Comparison of ENCODE assay signal across 1 cellular context in the genomic region with DNA sequence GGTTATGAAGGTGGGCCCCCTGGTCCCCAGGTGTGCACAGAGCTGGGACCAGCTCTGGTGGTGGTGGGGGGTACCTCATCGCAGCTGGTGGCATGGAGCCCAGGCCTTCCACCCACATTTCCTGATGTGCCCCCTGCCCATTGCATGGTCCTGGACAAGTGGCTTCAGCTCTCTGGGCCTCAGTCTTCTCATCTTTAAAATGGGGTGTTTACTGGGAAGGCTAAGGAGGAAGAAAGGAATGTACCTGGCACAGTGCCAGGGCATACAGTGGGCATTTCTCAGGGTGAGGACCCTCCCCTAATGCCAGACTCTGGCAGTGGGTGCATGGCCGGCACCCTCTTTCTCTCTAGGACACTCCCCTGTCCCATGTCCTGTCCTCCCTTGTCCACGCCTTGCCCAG.
TF ChIP-seq lines count a peak whose summit lies in the region.

No MANE protein-coding gene starts in this region.

TF ChIP-seq in K562, 482 proteins besides CTCF, POLR2A, EP300 and RAD21 (continued from another document):
- TF ChIP-seq, protein P1, sequence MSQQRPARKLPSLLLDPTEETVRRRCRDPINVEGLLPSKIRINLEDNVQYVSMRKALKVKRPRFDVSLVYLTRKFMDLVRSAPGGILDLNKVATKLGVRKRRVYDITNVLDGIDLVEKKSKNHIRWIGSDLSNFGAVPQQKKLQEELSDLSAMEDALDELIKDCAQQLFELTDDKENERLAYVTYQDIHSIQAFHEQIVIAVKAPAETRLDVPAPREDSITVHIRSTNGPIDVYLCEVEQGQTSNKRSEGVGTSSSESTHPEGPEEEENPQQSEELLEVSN (IDR thresholded peaks at IDR 0.05; ENCODE audit: borderline replicate concordance in 1 of 2, extremely low read depth in 1 of 2, insufficient read depth in 1 of 2, insufficient read length in 1 of 2, low read depth in 1 of 2, low read length in 1 of 2, poor library complexity in 1 of 2, severe bottlenecking in 1 of 2), result no peak
- TF ChIP-seq, protein P2, sequence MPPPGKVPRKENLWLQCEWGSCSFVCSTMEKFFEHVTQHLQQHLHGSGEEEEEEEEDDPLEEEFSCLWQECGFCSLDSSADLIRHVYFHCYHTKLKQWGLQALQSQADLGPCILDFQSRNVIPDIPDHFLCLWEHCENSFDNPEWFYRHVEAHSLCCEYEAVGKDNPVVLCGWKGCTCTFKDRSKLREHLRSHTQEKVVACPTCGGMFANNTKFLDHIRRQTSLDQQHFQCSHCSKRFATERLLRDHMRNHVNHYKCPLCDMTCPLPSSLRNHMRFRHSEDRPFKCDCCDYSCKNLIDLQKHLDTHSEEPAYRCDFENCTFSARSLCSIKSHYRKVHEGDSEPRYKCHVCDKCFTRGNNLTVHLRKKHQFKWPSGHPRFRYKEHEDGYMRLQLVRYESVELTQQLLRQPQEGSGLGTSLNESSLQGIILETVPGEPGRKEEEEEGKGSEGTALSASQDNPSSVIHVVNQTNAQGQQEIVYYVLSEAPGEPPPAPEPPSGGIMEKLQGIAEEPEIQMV (tag; conservative IDR thresholded peaks at IDR 0.05; ENCODE audit: low read depth), result no peak
- TF ChIP-seq PTRF (tag; IDR thresholded peaks at IDR 0.05) (no peak), ETV5 (CRISPR knock-in tag; IDR thresholded peaks at IDR 0.05; ENCODE audit: low read depth) (no peak), NFIX (CRISPR knock-in tag; IDR thresholded peaks at IDR 0.05; ENCODE audit: low read depth) (peak; percentile 90), RCOR1 (IDR thresholded peaks at IDR 0.05; ENCODE audit: borderline replicate concordance in 1 of 2, low read depth in 2 of 2, low read length in 2 of 2) (peak in 1 of 2 experiments; percentile 63; a peak in 1 of 4 replicates), ZNF668 (CRISPR knock-in tag; IDR thresholded peaks at IDR 0.05) (no peak), FOXJ2 (tag; IDR thresholded peaks at IDR 0.05) (no peak), KAT2B (IDR thresholded peaks at IDR 0.05; ENCODE audit: low read depth, low read length) (no peak), NR2F6 (CRISPR knock-in tag; IDR thresholded peaks at IDR 0.05) (no peak), SMAD1 (IDR thresholded peaks at IDR 0.05; ENCODE audit: low read depth, low read length, partially characterized antibody) (peak; percentile 85), BHLHE40 (IDR thresholded peaks at IDR 0.05; ENCODE audit: low read length) (no peak), JUND (IDR thresholded peaks at IDR 0.05; ENCODE audit: borderline replicate concordance, low read depth, low read length) (no peak), JUND (tag; IDR thresholded peaks at IDR 0.05; ENCODE audit: borderline replicate concordance, low read depth, low read length) (no peak), SIN3B (IDR thresholded peaks at IDR 0.05; ENCODE audit: low read depth) (no peak), KLF6 (CRISPR knock-in tag; IDR thresholded peaks at IDR 0.05; ENCODE audit: borderline replicate concordance) (no peak), ZKSCAN1 (IDR thresholded peaks at IDR 0.05; ENCODE audit: low read depth, low read length) (no peak), PRMT5 (CRISPR knock-in tag; IDR thresholded peaks at IDR 0.05) (no peak), RBM15 (IDR thresholded peaks at IDR 0.05; ENCODE audit: insufficient read depth, low read length) (no peak)
- TF ChIP-seq, protein P3, sequence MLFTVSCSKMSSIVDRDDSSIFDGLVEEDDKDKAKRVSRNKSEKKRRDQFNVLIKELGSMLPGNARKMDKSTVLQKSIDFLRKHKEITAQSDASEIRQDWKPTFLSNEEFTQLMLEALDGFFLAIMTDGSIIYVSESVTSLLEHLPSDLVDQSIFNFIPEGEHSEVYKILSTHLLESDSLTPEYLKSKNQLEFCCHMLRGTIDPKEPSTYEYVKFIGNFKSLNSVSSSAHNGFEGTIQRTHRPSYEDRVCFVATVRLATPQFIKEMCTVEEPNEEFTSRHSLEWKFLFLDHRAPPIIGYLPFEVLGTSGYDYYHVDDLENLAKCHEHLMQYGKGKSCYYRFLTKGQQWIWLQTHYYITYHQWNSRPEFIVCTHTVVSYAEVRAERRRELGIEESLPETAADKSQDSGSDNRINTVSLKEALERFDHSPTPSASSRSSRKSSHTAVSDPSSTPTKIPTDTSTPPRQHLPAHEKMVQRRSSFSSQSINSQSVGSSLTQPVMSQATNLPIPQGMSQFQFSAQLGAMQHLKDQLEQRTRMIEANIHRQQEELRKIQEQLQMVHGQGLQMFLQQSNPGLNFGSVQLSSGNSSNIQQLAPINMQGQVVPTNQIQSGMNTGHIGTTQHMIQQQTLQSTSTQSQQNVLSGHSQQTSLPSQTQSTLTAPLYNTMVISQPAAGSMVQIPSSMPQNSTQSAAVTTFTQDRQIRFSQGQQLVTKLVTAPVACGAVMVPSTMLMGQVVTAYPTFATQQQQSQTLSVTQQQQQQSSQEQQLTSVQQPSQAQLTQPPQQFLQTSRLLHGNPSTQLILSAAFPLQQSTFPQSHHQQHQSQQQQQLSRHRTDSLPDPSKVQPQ (CRISPR knock-in tag; IDR thresholded peaks at IDR 0.05; ENCODE audit: borderline replicate concordance), result no peak
- TF ChIP-seq, protein P4, sequence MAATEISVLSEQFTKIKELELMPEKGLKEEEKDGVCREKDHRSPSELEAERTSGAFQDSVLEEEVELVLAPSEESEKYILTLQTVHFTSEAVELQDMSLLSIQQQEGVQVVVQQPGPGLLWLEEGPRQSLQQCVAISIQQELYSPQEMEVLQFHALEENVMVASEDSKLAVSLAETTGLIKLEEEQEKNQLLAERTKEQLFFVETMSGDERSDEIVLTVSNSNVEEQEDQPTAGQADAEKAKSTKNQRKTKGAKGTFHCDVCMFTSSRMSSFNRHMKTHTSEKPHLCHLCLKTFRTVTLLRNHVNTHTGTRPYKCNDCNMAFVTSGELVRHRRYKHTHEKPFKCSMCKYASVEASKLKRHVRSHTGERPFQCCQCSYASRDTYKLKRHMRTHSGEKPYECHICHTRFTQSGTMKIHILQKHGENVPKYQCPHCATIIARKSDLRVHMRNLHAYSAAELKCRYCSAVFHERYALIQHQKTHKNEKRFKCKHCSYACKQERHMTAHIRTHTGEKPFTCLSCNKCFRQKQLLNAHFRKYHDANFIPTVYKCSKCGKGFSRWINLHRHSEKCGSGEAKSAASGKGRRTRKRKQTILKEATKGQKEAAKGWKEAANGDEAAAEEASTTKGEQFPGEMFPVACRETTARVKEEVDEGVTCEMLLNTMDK (IDR thresholded peaks at IDR 0.05; ENCODE audit: borderline replicate concordance, insufficient read depth, low read depth, low read length, poor library complexity, severe bottlenecking), result no peak
- TF ChIP-seq, protein P5, sequence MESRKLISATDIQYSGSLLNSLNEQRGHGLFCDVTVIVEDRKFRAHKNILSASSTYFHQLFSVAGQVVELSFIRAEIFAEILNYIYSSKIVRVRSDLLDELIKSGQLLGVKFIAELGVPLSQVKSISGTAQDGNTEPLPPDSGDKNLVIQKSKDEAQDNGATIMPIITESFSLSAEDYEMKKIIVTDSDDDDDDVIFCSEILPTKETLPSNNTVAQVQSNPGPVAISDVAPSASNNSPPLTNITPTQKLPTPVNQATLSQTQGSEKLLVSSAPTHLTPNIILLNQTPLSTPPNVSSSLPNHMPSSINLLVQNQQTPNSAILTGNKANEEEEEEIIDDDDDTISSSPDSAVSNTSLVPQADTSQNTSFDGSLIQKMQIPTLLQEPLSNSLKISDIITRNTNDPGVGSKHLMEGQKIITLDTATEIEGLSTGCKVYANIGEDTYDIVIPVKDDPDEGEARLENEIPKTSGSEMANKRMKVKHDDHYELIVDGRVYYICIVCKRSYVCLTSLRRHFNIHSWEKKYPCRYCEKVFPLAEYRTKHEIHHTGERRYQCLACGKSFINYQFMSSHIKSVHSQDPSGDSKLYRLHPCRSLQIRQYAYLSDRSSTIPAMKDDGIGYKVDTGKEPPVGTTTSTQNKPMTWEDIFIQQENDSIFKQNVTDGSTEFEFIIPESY (CRISPR knock-in tag; IDR thresholded peaks at IDR 0.05), result no peak
